11 cellular contexts compared by ENCODE assay signal in genomic region chr6:116115781-116116180, GRCh38. TPM values are rescaled to one million over a fixed set of nuclear protein-coding genes. Genes with fewer than 3 reads are reported as not detected.
DNase-seq lines count a peak whose midpoint lies in the region; ATAC-seq and TF ChIP-seq lines count a peak whose summit lies in the region.
"Had no signal": no experiment of that assay in that cellular context is flagged by ENCODE, and none has a peak within 500 bp of the region (broad histone marks: within the 10 kb centered on the region; RNA-seq: fewer than 3 reads in every experiment).

No MANE protein-coding gene starts in this region.

- H3K36me3 ChIP-seq in left ventricle myocardium inferior (peaks cover 83% of the 10 kb centered on the region), OCI-LY3 (replicated peaks; ENCODE audit: low read depth, low read length) (peaks cover 15% of the 10 kb centered on the region), upper lobe of right lung (peaks cover 70% of the 10 kb centered on the region)

- H3K9ac ChIP-seq in OCI-LY3 (ENCODE audit: low read length) = no peak overlapping the region

- ATAC-seq in left cardiac atrium (no peak), upper lobe of right lung (no peak), GM19035 (IDR thresholded peaks at IDR 0.05; ENCODE audit: unreplicated experiment) (no peak)
- ATAC-seq: natural killer cell, WTC11 had no signal

- no peaks in the 10 kb centered on the region for H3K79me2 ChIP-seq in OCI-LY3 (ENCODE audit: low read length)

- DNase-seq in left ventricle myocardium inferior (no peak), left cardiac atrium (no peak), fibroblast of peridontal ligament (ENCODE audit: extremely low read depth) (peak; percentile 54), upper lobe of right lung (no peak), NCI-H2196 treated with DMSO at 0.1 percent for 48 hours (lab: John Stamatoyannopoulos, UW; ENCODE audit: unreplicated experiment) (no peak), germinal center (ENCODE audit: low spot score) (no peak)
- DNase-seq: natural killer cell had no signal

- H4K20me1 ChIP-seq in OCI-LY3 (ENCODE audit: insufficient read depth, low read length) = no peaks in the 10 kb centered on the region

- H3K4me1 ChIP-seq in left ventricle myocardium inferior (peaks cover 5% of the 10 kb centered on the region), OCI-LY3 (ENCODE audit: low read length) (no peaks in the 10 kb centered on the region), upper lobe of right lung (no peaks in the 10 kb centered on the region)

- H2AFZ ChIP-seq in OCI-LY3 (ENCODE audit: low read depth, low read length) = no peak overlapping the region

- intact Hi-C loops in left ventricle myocardium inferior (cut with micrococcal nuclease) = no loop called here
- intact Hi-C loops in left cardiac atrium (cut with DNase I) = no loop called here
- intact Hi-C loops in upper lobe of right lung (cut with DNase I) = no loop called here

- TF ChIP-seq CTCF in left ventricle myocardium inferior (IDR thresholded peaks at IDR 0.05; ENCODE audit: borderline replicate concordance) (peak; percentile 37), OCI-LY3 (IDR thresholded peaks at IDR 0.05; ENCODE audit: low read depth, low read length) (peak; percentile 31), upper lobe of right lung (IDR thresholded peaks at IDR 0.05) (peak; percentile 32)

- H3K27me3 ChIP-seq in left ventricle myocardium inferior (ENCODE audit: low read depth) = no peaks in the 10 kb centered on the region
- no peaks in the 10 kb centered on the region for H3K27me3 ChIP-seq in OCI-LY3 (ENCODE audit: low read depth, low read length)
- no peaks in the 10 kb centered on the region for H3K27me3 ChIP-seq in upper lobe of right lung

- no peak overlapping the region for H3K27ac ChIP-seq in left ventricle myocardium inferior (replicated peaks)
- no peak overlapping the region for H3K27ac ChIP-seq in OCI-LY3 (ENCODE audit: low read length)
- H3K27ac ChIP-seq in upper lobe of right lung = no peak overlapping the region

- no peaks in the 10 kb centered on the region for H3K9me3 ChIP-seq in left ventricle myocardium inferior (replicated peaks)
- no peaks in the 10 kb centered on the region for H3K9me3 ChIP-seq in OCI-LY3 (ENCODE audit: insufficient read depth, low read length)
- H3K9me3 ChIP-seq in upper lobe of right lung = no peaks in the 10 kb centered on the region

- H3K4me2 ChIP-seq in OCI-LY3 (ENCODE audit: low read length) = no peak overlapping the region

- H3K4me3 ChIP-seq in left ventricle myocardium inferior (no peak overlapping the region), OCI-LY3 (ENCODE audit: low read length) (no peak overlapping the region), upper lobe of right lung (no peak overlapping the region)

RNA-seq across cellular contexts. Expression of gene COL10A1, which starts 10.2 kb away (rescaled TPM):
- total RNA-seq in left ventricle myocardium inferior = 0.05 TPM
- total RNA-seq in left cardiac atrium = not detected
- total RNA-seq in upper lobe of right lung = 2.8 TPM
- total RNA-seq: H4, natural killer cell, WTC11 had no signal

RNA-seq across cellular contexts. Expression of gene NT5DC1, which starts 15.1 kb away (rescaled TPM):
- 64.3 TPM for total RNA-seq in left ventricle myocardium inferior
- total RNA-seq in left cardiac atrium = 10 to 100 TPM; 36.1 to 53.7 TPM
- 49.7 TPM for total RNA-seq in upper lobe of right lung

RNA-seq across cellular contexts. Expression of gene FRK, which starts 55.1 kb away (rescaled TPM):
- total RNA-seq in left ventricle myocardium inferior = 11.2 TPM
- total RNA-seq in left cardiac atrium = 1 to 10 TPM; 4.0 to 4.8 TPM
- total RNA-seq in upper lobe of right lung = 7.2 TPM
- total RNA-seq: natural killer cell had no signal
